7 cellular contexts compared by ENCODE assay signal in the genomic region with DNA sequence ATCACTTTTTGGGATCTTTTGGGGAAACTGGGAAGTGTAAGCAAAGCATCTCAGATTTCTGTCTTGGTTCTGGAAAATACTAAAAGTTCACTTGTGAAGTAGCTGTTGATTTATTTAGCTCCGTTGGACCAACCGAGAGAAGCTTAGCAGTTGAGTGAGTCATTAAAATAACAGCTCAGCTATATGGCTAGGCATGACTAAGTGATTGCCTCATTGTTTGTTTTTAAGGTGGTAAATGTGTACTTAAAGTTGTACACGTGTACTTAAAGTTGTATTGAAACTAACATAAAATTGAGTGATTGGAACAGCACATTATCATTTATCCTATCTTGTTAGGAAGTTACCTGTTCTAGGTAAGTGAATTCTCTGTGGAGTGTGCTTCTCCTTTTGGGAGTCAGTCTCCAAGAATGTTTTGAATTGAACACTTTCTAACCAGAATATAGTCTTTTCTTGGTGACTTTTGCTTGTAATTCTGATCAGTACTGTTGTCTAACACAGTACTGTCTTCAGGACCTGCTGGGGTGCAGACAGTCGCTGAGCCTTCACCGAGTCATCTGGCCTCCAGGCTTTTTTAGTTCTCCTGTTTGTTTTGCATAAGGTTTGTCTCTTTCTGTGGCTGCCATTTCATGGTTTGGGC. TPM values are rescaled to one million over a fixed set of nuclear protein-coding genes. Genes with fewer than 3 reads are reported as not detected.
A peak's percentile ranks its signal among the peaks of the same experiment; 100 is the strongest.
DNase-seq lines count a peak whose midpoint lies in the region; ATAC-seq and FAIRE-seq lines count a peak whose summit lies in the region.

No MANE protein-coding gene starts in this region.

- peak; percentile 95 for DNase-seq in RKO (ENCODE audit: low spot score)
- DNase-seq in dermis blood vessel endothelial cell, result peak; percentile 95
- no peak for DNase-seq in natural killer cell treated with Interleukin-12 subunit alpha and Interleukin-12 subunit beta and Interleukin-15 and Interleukin-18, amount 100 ng/mL, for 72 hours (ENCODE audit: low spot score)
- no peak for DNase-seq in SK-N-DZ (ENCODE audit: low spot score)

- peaks cover 40 to 48% of the 10 kb centered on the region in 2 donors for H3K4me1 Mint-ChIP-seq in natural killer cell treated with Interleukin-12 subunit alpha and Interleukin-12 subunit beta and Interleukin-15 and Interleukin-18, amount 100 ng/mL, for 72 hours (ENCODE audit: low read depth in 2 of 2)

- peak overlapping the region; percentile 58 for H3K4me3 Mint-ChIP-seq in natural killer cell treated with Interleukin-12 subunit alpha and Interleukin-12 subunit beta and Interleukin-15 and Interleukin-18, amount 100 ng/mL, for 72 hours

- H3K9me3 Mint-ChIP-seq in natural killer cell treated with Interleukin-12 subunit alpha and Interleukin-12 subunit beta and Interleukin-15 and Interleukin-18, amount 100 ng/mL, for 72 hours, result no peaks in the 10 kb centered on the region

- H3K27me3 Mint-ChIP-seq in natural killer cell treated with Interleukin-12 subunit alpha and Interleukin-12 subunit beta and Interleukin-15 and Interleukin-18, amount 100 ng/mL, for 72 hours, result no peaks in the 10 kb centered on the region

- H3K27ac Mint-ChIP-seq in natural killer cell treated with Interleukin-12 subunit alpha and Interleukin-12 subunit beta and Interleukin-15 and Interleukin-18, amount 100 ng/mL, for 72 hours, result peak overlapping the region; percentile 62 to 68

- H3K36me3 Mint-ChIP-seq in natural killer cell treated with Interleukin-12 subunit alpha and Interleukin-12 subunit beta and Interleukin-15 and Interleukin-18, amount 100 ng/mL, for 72 hours, result peaks cover 16% of the 10 kb centered on the region

- FAIRE-seq in G401.6 (lab: Jason Lieb, UNC), result peak; percentile 97

- peak; percentile 17 for ATAC-seq in HG02870 (IDR thresholded peaks at IDR 0.05; ENCODE audit: unreplicated experiment)
- ATAC-seq in natural killer cell treated with Interleukin-12 subunit alpha and Interleukin-12 subunit beta and Interleukin-15 and Interleukin-18, amount 100 ng/mL, for 72 hours, result peak; percentile 26 to 42
- no peak for ATAC-seq in HG02763 (IDR thresholded peaks at IDR 0.05; ENCODE audit: unreplicated experiment)

RNA-seq across cellular contexts. Expression of a gene that starts 2.9 kb away (rescaled TPM):
- 10.0 and 10.2 TPM in 2 replicates for total RNA-seq in dermis blood vessel endothelial cell
- total RNA-seq in natural killer cell treated with Interleukin-12 subunit alpha and Interleukin-12 subunit beta and Interleukin-15 and Interleukin-18, amount 100 ng/mL, for 72 hours, result 10 to 100 TPM; 22.9 to 40.7 TPM
- 24.9 and 26.8 TPM in 2 replicates for polyA plus RNA-seq in SK-N-DZ (2014; cell fraction: cytosol; rRNA removed)
- polyA plus RNA-seq in SK-N-DZ (2014; cell fraction: nucleus; rRNA removed), result 33.6 and 77.2 TPM in 2 replicates

RNA-seq across cellular contexts. Expression of a gene that starts 40.1 kb away (rescaled TPM):
- total RNA-seq in dermis blood vessel endothelial cell, result 1.0 and 1.7 TPM in 2 replicates
- total RNA-seq in natural killer cell treated with Interleukin-12 subunit alpha and Interleukin-12 subunit beta and Interleukin-15 and Interleukin-18, amount 100 ng/mL, for 72 hours, result 1 to 10 TPM; 1.8 to 1.9 TPM
- 1.8 and 1.9 TPM in 2 replicates for polyA plus RNA-seq in SK-N-DZ (2014; cell fraction: cytosol; rRNA removed)
- 1.0 and 1.6 TPM in 2 replicates for polyA plus RNA-seq in SK-N-DZ (2014; cell fraction: nucleus; rRNA removed)

Comparison
In these comparisons a context has a peak if more than half of its experiments do, and no peak if none do; other contexts are left out.
1. DNase-seq: peak in RKO (single experiment) and dermis blood vessel endothelial cell (single experiment); none in natural killer cell treated with Interleukin-12 subunit alpha and Interleukin-12 subunit beta and Interleukin-15 and Interleukin-18, amount 100 ng/mL, for 72 hours (single experiment) and SK-N-DZ (single experiment).